In the genomic region with DNA sequence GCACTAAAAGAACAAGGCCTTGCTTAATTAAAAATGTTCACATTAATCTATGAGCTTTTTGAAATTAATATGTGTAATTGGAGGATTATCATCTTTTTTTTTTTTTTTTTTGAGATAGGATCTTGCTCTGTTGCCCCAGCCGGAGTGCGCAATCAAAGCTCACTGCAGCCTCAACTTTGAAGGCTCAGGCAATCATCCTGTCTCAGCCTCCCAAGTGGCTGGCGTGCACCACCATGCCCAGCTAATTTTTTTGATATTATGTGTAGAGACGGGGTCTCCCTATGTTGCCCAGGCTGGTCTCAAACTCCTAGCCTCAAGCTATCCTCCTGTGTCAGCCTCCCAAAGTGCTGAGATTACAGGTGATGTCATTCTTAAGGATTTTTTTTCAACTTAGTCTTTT, we compare ENCODE assay signal across 23 cellular contexts.
"Had no signal": no experiment of that assay in that cellular context is flagged by ENCODE, and none has a peak within 500 bp of the region (broad histone marks: within the 10 kb centered on the region; RNA-seq: fewer than 3 reads in every experiment).

No MANE protein-coding gene starts in this region.

- H3K4me3 ChIP-seq: coronary artery, dorsolateral prefrontal cortex, esophagus squamous epithelium, gastrocnemius medialis, heart right ventricle, left lung, lower lobe of right lung, mucosa of descending colon had no signal

- H3K27ac ChIP-seq: coronary artery, dorsolateral prefrontal cortex, epithelial cell of prostate, esophagus squamous epithelium, gastrocnemius medialis, heart right ventricle, left lung, lower lobe of right lung had no signal

- H3K9me3 ChIP-seq: esophagus squamous epithelium, gastrocnemius medialis, heart right ventricle, left lung, lower lobe of right lung, mucosa of descending colon had no signal

- H3K4me1 ChIP-seq: esophagus squamous epithelium, gastrocnemius medialis, heart right ventricle, left lung, lower lobe of right lung had no signal

- FAIRE-seq: keratinocyte had no signal

- ATAC-seq: esophagus mucosa, gastrocnemius medialis, heart right ventricle, left cardiac atrium, left lung, left ventricle myocardium superior, lower lobe of right lung, mucosa of descending colon had no signal

- DNase-seq: dermis blood vessel endothelial cell; dorsolateral prefrontal cortex; effector CD4-positive, alpha-beta T cell; effector memory CD4-positive, alpha-beta T cell; erythroblast; esophagus squamous epithelium; foreskin fibroblast; foreskin melanocyte; gastrocnemius medialis; glutamatergic neuron; head of caudate nucleus; heart right ventricle; hippocampal formation; left cardiac atrium; left lung; left ventricle myocardium superior; lower lobe of right lung; mesenchymal stem cell; mucosa of descending colon had no signal

- H3K27me3 ChIP-seq: esophagus squamous epithelium, gastrocnemius medialis had no signal
